In the genomic region with DNA sequence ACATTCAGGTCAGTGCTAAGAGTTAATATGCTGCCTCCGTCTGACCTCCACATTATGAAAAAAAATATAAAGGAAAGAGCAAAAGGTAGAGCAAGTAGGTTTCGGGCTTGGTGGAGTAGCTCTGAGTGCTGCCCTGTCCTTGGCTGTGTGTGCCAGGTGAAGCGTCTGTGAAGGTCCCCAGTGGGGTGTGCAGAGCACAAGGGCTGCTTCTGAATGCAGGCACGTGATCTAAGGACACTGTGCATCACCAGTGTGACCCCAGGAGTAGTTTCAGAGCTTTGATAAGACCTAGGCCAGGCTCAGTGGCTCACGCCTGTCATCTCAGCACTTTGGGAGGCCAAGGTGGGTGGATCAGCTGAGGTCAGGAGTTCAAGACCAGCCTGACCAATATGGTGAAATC, we compare ENCODE assay signal across 19 cellular contexts. TPM values are rescaled to one million over a fixed set of nuclear protein-coding genes. Genes with fewer than 3 reads are reported as not detected.
DNase-seq lines count a peak whose midpoint lies in the region; ATAC-seq and TF ChIP-seq lines count a peak whose summit lies in the region.
"Had no signal": no experiment of that assay in that cellular context is flagged by ENCODE, and none has a peak within 500 bp of the region (broad histone marks: within the 10 kb centered on the region; RNA-seq: fewer than 3 reads in every experiment).

No MANE protein-coding gene starts in this region.

- 70 to 90% (median 76%) methylated on average over 5 of the region's 5 CpGs for WGBS in heart left ventricle, 4 donors

- TF ChIP-seq POLR2A in heart left ventricle (IDR thresholded peaks at IDR 0.05) (no peak), uterus (IDR thresholded peaks at IDR 0.05) (no peak)

- DNase-seq in heart left ventricle (no peak), Right ventricle myocardium inferior (ENCODE audit: missing footprints) (no peak), right atrium auricular region (ENCODE audit: low spot score) (no peak), retina (peak; percentile 32), uterus (no peak), SW 1271 (lab: John Stamatoyannopoulos, UW) (no peak), occipital lobe (lab: John Stamatoyannopoulos, UW) (no peak), epidermal melanocyte (ENCODE audit: insufficient read length, low spot score) (no peak)
- DNase-seq: ACHN; activated CD4-positive, alpha-beta T cell treated with anti-CD3 and anti-CD28 coated beads, Interleukin-2, amount 50 U/mL, for 4 hours; activated naive CD8-positive, alpha-beta T cell treated with anti-CD3 and anti-CD28 coated beads for 36 hours; CD4-positive, alpha-beta T cell; DND-41; erythroblast; NCI-H1092 treated with DMSO at 0.1 percent for 48 hours; NCI-H69; spleen had no signal

- H3K4me1 ChIP-seq in heart left ventricle (peaks cover 7 to 48% (median 32%) of the 10 kb centered on the region in 12 donors), right atrium auricular region (peaks cover 0 to 41% of the 10 kb centered on the region in 2 donors), uterus (peaks cover 7 to 10% of the 10 kb centered on the region in 2 donors)
- H3K4me1 ChIP-seq: HAP-1, parathyroid adenoma had no signal

- H3K9me3 ChIP-seq in heart left ventricle (no peaks in the 10 kb centered on the region), right atrium auricular region (no peaks in the 10 kb centered on the region), uterus (no peaks in the 10 kb centered on the region)
- H3K9me3 ChIP-seq: HAP-1, spleen had no signal

- H3K4me3 ChIP-seq in heart left ventricle (no peak overlapping the region), right atrium auricular region (no peak overlapping the region), uterus (no peak overlapping the region)
- H3K4me3 ChIP-seq: HAP-1 had no signal

- ATAC-seq in heart left ventricle (peak in 1 of 4 donors; percentile 14), Right ventricle myocardium inferior (no peak)

- TF ChIP-seq CTCF in heart left ventricle (IDR thresholded peaks at IDR 0.05) (no peak), right atrium auricular region (IDR thresholded peaks at IDR 0.05) (no peak), uterus (IDR thresholded peaks at IDR 0.05) (no peak)

- intact Hi-C loops in heart left ventricle (cut with DNase I) (loop anchor here in 2 of 10 donors (5.0 kb wide), 1 partner anchor 33 kb away; no protein-coding TSS in a partner anchor), Right ventricle myocardium inferior (cut with DNase I) (loop anchor here (5.0 kb wide), 1 partner anchor 237 kb away; no protein-coding TSS in a partner anchor), uterus (cut with DNase I; ENCODE audit: low total_unique reads) (no loop called here)

- H3K27me3 ChIP-seq in heart left ventricle = no peaks in the 10 kb centered on the region
- H3K27me3 ChIP-seq in right atrium auricular region = no peaks in the 10 kb centered on the region
- H3K27me3 ChIP-seq in uterus = no peaks in the 10 kb centered on the region
- H3K27me3 ChIP-seq: spleen had no signal

- peak overlapping the region; percentile 11 to 90 (median 68) for H3K27ac ChIP-seq in heart left ventricle
- peak overlapping the region; percentile 79 to 90 for H3K27ac ChIP-seq in right atrium auricular region
- H3K27ac ChIP-seq in uterus = peak overlapping the region; percentile 74 to 87
- H3K27ac ChIP-seq: parathyroid adenoma had no signal

- H3K36me3 ChIP-seq in heart left ventricle (no peaks in the 10 kb centered on the region), right atrium auricular region (no peaks in the 10 kb centered on the region), uterus (no peaks in the 10 kb centered on the region)
- H3K36me3 ChIP-seq: HAP-1, spleen had no signal

RNA-seq across cellular contexts. Expression of gene KLF6, which starts 36.0 kb away (rescaled TPM):
- 100 to 1,000 TPM in 1 of 9 donors, 10 to 100 TPM in 8; 22.6 to 106 (median 52.2) TPM for total RNA-seq in heart left ventricle
- 10 to 100 TPM; 15.2 to 66.2 TPM for polyA plus RNA-seq in heart left ventricle
- 68.4 TPM for total RNA-seq in Right ventricle myocardium inferior
- total RNA-seq in right atrium auricular region = 10 to 100 TPM; 29.1 to 44.7 TPM
- 100 to 1,000 TPM in 2 of 4 donors, 10 to 100 TPM in 2; 47.9 to 128 (median 87.4) TPM for total RNA-seq in uterus
- total RNA-seq in occipital lobe = 91.9 TPM
